ENCODE assay signal across 8 cellular contexts in genomic region chr14:96095581-96096476, GRCh38. TPM values are rescaled to one million over a fixed set of nuclear protein-coding genes. Genes with fewer than 3 reads are reported as not detected.
A peak's percentile ranks its signal among the peaks of the same experiment; 100 is the strongest.
DNase-seq lines count a peak whose midpoint lies in the region; ATAC-seq and TF ChIP-seq lines count a peak whose summit lies in the region.

No MANE protein-coding gene starts in this region.

- no peak overlapping the region for H3K27ac Mint-ChIP-seq in activated CD4-positive, alpha-beta T cell treated with anti-CD3 and anti-CD28 coated beads, Interleukin-2, amount 10 ng/mL, durations not matched to agents 24 days and 14 days

- TF ChIP-seq CTCF in liver (IDR thresholded peaks at IDR 0.05; ENCODE audit: low read depth, low read length, missing input control): no peak

- DNase-seq in NCI-H146 (lab: John Stamatoyannopoulos, UW) (peak; percentile 97), amniotic epithelial cell (ENCODE audit: low read depth) (peak; percentile 87), SKM-1 (lab: John Stamatoyannopoulos, UW; ENCODE audit: unreplicated experiment) (no peak), NCI-H226 (no peak)
- DNase-seq in activated CD4-positive, alpha-beta T cell treated with anti-CD3 and anti-CD28 coated beads, Interleukin-2, amount 10 ng/mL, durations not matched to agents 24 days and 14 days: no peak

- H3K4me3 ChIP-seq in BLaER1 (no peak overlapping the region), liver (ENCODE audit: low read depth in 1 of 3, low read length in 3 of 3) (no peak overlapping the region)

- H3K9ac ChIP-seq in BLaER1 (0 out of 2 replicates have a peak overlapping the region, but pooled peaks have one; percentile 6), liver (ENCODE audit: low read depth in 1 of 2, low read length in 2 of 2) (no peak overlapping the region)

- H3K4me1 ChIP-seq in BLaER1 (peaks cover 45% of the 10 kb centered on the region), liver (ENCODE audit: control insufficient read depth in 4 of 4, insufficient read depth in 4 of 4, low read length in 3 of 4) (peaks cover 17 to 57% (median 50%) of the 10 kb centered on the region in 4 donors)

- TF ChIP-seq RAD21 in liver (IDR thresholded peaks at IDR 0.05): peak; percentile 29 to 58

- H3K27me3 ChIP-seq in BLaER1: no peaks in the 10 kb centered on the region
- no peaks in the 10 kb centered on the region for H3K27me3 ChIP-seq in liver (ENCODE audit: control insufficient read depth in 4 of 4, insufficient read depth in 4 of 4, low read length in 3 of 4)

- intact Hi-C loops in activated CD4-positive, alpha-beta T cell treated with anti-CD3 and anti-CD28 coated beads, Interleukin-2, amount 10 ng/mL, durations not matched to agents 24 days and 14 days (cut with micrococcal nuclease): no loop called here

- ATAC-seq in HG03108 (IDR thresholded peaks at IDR 0.05; ENCODE audit: unreplicated experiment): no peak

- peak overlapping the region; percentile 61 for H3K4me2 ChIP-seq in BLaER1

- H3K27ac ChIP-seq in BLaER1: 0 out of 2 replicates have a peak overlapping the region, but pooled peaks have one; percentile 0
- H3K27ac ChIP-seq in liver (ENCODE audit: low read depth in 1 of 2, low read length in 2 of 2): peak overlapping the region; percentile 58 to 85

- no peaks in the 10 kb centered on the region for H3K9me3 Mint-ChIP-seq in activated CD4-positive, alpha-beta T cell treated with anti-CD3 and anti-CD28 coated beads, Interleukin-2, amount 10 ng/mL, durations not matched to agents 24 days and 14 days

- H3K36me3 ChIP-seq in BLaER1 (peaks cover 4% of the 10 kb centered on the region; the same call in 1 of the 2 replicates), liver (ENCODE audit: control insufficient read depth in 4 of 4, insufficient read depth in 3 of 4, low read depth in 1 of 4, low read length in 3 of 4) (no peaks in the 10 kb centered on the region)

- H3K4me3 Mint-ChIP-seq in activated CD4-positive, alpha-beta T cell treated with anti-CD3 and anti-CD28 coated beads, Interleukin-2, amount 10 ng/mL, durations not matched to agents 24 days and 14 days: no peak overlapping the region

- WGBS in liver: 33% methylated on average over 16 of the region's 16 CpGs

- no peaks in the 10 kb centered on the region for H3K36me3 Mint-ChIP-seq in activated CD4-positive, alpha-beta T cell treated with anti-CD3 and anti-CD28 coated beads, Interleukin-2, amount 10 ng/mL, durations not matched to agents 24 days and 14 days (ENCODE audit: low read depth)

- no peaks in the 10 kb centered on the region for H3K27me3 Mint-ChIP-seq in activated CD4-positive, alpha-beta T cell treated with anti-CD3 and anti-CD28 coated beads, Interleukin-2, amount 10 ng/mL, durations not matched to agents 24 days and 14 days

- no peaks in the 10 kb centered on the region for H3K4me1 Mint-ChIP-seq in activated CD4-positive, alpha-beta T cell treated with anti-CD3 and anti-CD28 coated beads, Interleukin-2, amount 10 ng/mL, durations not matched to agents 24 days and 14 days

- no peaks in the 10 kb centered on the region for H3K9me3 ChIP-seq in BLaER1
- H3K9me3 ChIP-seq in liver (ENCODE audit: control insufficient read depth in 4 of 4, low read length in 3 of 4): no peaks in the 10 kb centered on the region

- H4K20me1 ChIP-seq in BLaER1: peaks cover 6% of the 10 kb centered on the region

TF ChIP-seq in liver, 16 proteins besides CTCF, POLR2A, EP300 and RAD21:
- TF ChIP-seq NR2F2 (IDR thresholded peaks at IDR 0.05): no peak
- no peak for TF ChIP-seq GABPA (IDR thresholded peaks at IDR 0.05 in 1 of 2, conservative IDR thresholded peaks at IDR 0.05 in 1 of 2)
- TF ChIP-seq FOXA1 (IDR thresholded peaks at IDR 0.05): peak; percentile 65
- TF ChIP-seq FOXA2 (IDR thresholded peaks at IDR 0.05): peak; percentile 70
- TF ChIP-seq TAF1 (conservative IDR thresholded peaks at IDR 0.05): no peak
- peak; percentile 88 for TF ChIP-seq MAX (IDR thresholded peaks at IDR 0.05)
- peak; percentile 90 for TF ChIP-seq ZBTB33 (IDR thresholded peaks at IDR 0.05)
- TF ChIP-seq YY1 (IDR thresholded peaks at IDR 0.05): peak; percentile 85
- TF ChIP-seq HNF4A (conservative IDR thresholded peaks at IDR 0.05): peak; percentile 66 to 90
- peak; percentile 65 to 96 for TF ChIP-seq RXRA (IDR thresholded peaks at IDR 0.05)
- TF ChIP-seq REST (IDR thresholded peaks at IDR 0.05): peak; percentile 68
- no peak for TF ChIP-seq ATF3 (IDR thresholded peaks at IDR 0.05)
- TF ChIP-seq SP1 (IDR thresholded peaks at IDR 0.05): peak; percentile 86
- TF ChIP-seq HNF4G (IDR thresholded peaks at IDR 0.05): no peak
- TF ChIP-seq EGR1 (IDR thresholded peaks at IDR 0.05; ENCODE audit: low read depth in 2 of 2): peak in 1 of 2 donors; percentile 83
- TF ChIP-seq JUND (IDR thresholded peaks at IDR 0.05): peak in 1 of 2 donors; percentile 87

RNA-seq across cellular contexts. Expression of gene C14orf132, which starts 56.7 kb away (rescaled TPM):
- total RNA-seq in liver: 1 to 10 TPM; 1.9 to 2.3 TPM
- polyA plus RNA-seq in liver: 1 to 10 TPM; 1.8 to 3.0 TPM
- 0.36 and 0.47 TPM in 2 replicates for total RNA-seq in activated CD4-positive, alpha-beta T cell treated with anti-CD3 and anti-CD28 coated beads, Interleukin-2, amount 10 ng/mL, durations not matched to agents 24 days and 14 days

Comparison
In these comparisons a context has a peak if more than half of its experiments do, and no peak if none do; other contexts are left out.
1. DNase-seq: peak in NCI-H146 (single experiment) and amniotic epithelial cell (single experiment); none in SKM-1 (single experiment), NCI-H226 (single experiment) and activated CD4-positive, alpha-beta T cell treated with anti-CD3 and anti-CD28 coated beads, Interleukin-2, amount 10 ng/mL, durations not matched to agents 24 days and 14 days (single experiment).